In genomic region chr15:62895905-62896316, GRCh38 we compare ENCODE assay signal across 11 cellular contexts.
A peak's percentile ranks its signal among the peaks of the same experiment; 100 is the strongest.
DNase-seq lines count a peak whose midpoint lies in the region; ATAC-seq and TF ChIP-seq lines count a peak whose summit lies in the region.
"Had no signal": no experiment of that assay in that cellular context is flagged by ENCODE, and none has a peak within 500 bp of the region (broad histone marks: within the 10 kb centered on the region; RNA-seq: fewer than 3 reads in every experiment).

No MANE protein-coding gene starts in this region.

- WGBS in transverse colon (ENCODE audit: low coverage in 1 of 2), 2 donors: 57 to 82% methylated on average over 1 of the region's 1 CpG

- no peak overlapping the region for H3K4me3 ChIP-seq in breast epithelium
- no peak overlapping the region for H3K4me3 ChIP-seq in transverse colon
- no peak overlapping the region for H3K4me3 ChIP-seq in lower lobe of right lung
- H3K4me3 ChIP-seq: upper lobe of left lung had no signal

- no peak for ATAC-seq in lower lobe of right lung

- H3K27ac ChIP-seq in breast epithelium (peak overlapping the region; percentile 97 to 98), transverse colon (peak overlapping the region; percentile 75 to 87 (median 84)), lower lobe of right lung (no peak overlapping the region)
- H3K27ac ChIP-seq: 22Rv1 had no signal

- TF ChIP-seq CTCF in breast epithelium (IDR thresholded peaks at IDR 0.05) (no peak), transverse colon (IDR thresholded peaks at IDR 0.05) (no peak), lower lobe of right lung (IDR thresholded peaks at IDR 0.05) (no peak)

- in situ Hi-C loops in transverse colon (cut with MboI; ENCODE audit: low pct_ligation_motif_present in 1 of 4, low pct_unique_long_range_greater_than_20kb in 1 of 4, low sequenced_read_pairs in 3 of 4): loop anchor here in 1 of 4 donors (25.0 kb wide), 1 partner anchor 141 kb away; the partner anchor contains the start of gene TPM1

- H3K36me3 ChIP-seq in breast epithelium (no peaks in the 10 kb centered on the region), transverse colon (no peaks in the 10 kb centered on the region), lower lobe of right lung (no peaks in the 10 kb centered on the region)
- H3K36me3 ChIP-seq: upper lobe of left lung had no signal

- no peaks in the 10 kb centered on the region for H3K9me3 ChIP-seq in breast epithelium
- H3K9me3 ChIP-seq in transverse colon: no peaks in the 10 kb centered on the region
- no peaks in the 10 kb centered on the region for H3K9me3 ChIP-seq in lower lobe of right lung
- H3K9me3 ChIP-seq: upper lobe of left lung had no signal

- DNase-seq in DMS53 (lab: John Stamatoyannopoulos, UW) (peak; percentile 16), DMS53 treated with DMSO at 0.1 percent for 48 hours (lab: John Stamatoyannopoulos, UW; ENCODE audit: unreplicated experiment) (no peak), breast epithelium (ENCODE audit: low spot score in 2 of 2) (no peak), kidney tubule cell (ENCODE audit: low spot score) (peak; percentile 99), transverse colon (no peak), foreskin melanocyte (no peak), lower lobe of right lung (no peak), NCI-H524 (lab: John Stamatoyannopoulos, UW) (no peak)
- DNase-seq: activated CD8-positive, alpha-beta memory T cell treated with anti-CD3 and anti-CD28 coated beads for 24 hours; upper lobe of left lung had no signal

- TF ChIP-seq POLR2A in breast epithelium (IDR thresholded peaks at IDR 0.05) (no peak), transverse colon (IDR thresholded peaks at IDR 0.05) (no peak)

- H3K4me1 ChIP-seq in breast epithelium (peaks cover 4 to 22% of the 10 kb centered on the region in 2 donors), transverse colon (peaks cover 27 to 41% (median 34%) of the 10 kb centered on the region in 4 donors), lower lobe of right lung (peaks cover 14% of the 10 kb centered on the region)

- no peak for TF ChIP-seq EP300 in transverse colon (IDR thresholded peaks at IDR 0.05; ENCODE audit: low read depth)

- H3K27me3 ChIP-seq in breast epithelium (no peaks in the 10 kb centered on the region), transverse colon (no peaks in the 10 kb centered on the region), lower lobe of right lung (ENCODE audit: low read depth) (no peaks in the 10 kb centered on the region)
- H3K27me3 ChIP-seq: upper lobe of left lung had no signal

- intact Hi-C loops in breast epithelium (cut with DNase I; ENCODE audit: low total_unique reads) (loop anchor here (5.0 kb wide), 1 partner anchor 46 kb away; no protein-coding TSS in a partner anchor), transverse colon (cut with DNase I; ENCODE audit: low total_unique reads) (loop anchor here (5.0 kb wide), 1 partner anchor 146 kb away; the partner anchor contains the start of gene TPM1), lower lobe of right lung (cut with DNase I) (no loop called here)

Comparison
In these comparisons a context has a peak if more than half of its experiments do, and no peak if none do; other contexts are left out.
1. DNase-seq: peak in DMS53 (single experiment) and kidney tubule cell (single experiment); none in DMS53 treated with DMSO at 0.1 percent for 48 hours (single experiment), breast epithelium (0 of 2), transverse colon (single experiment), foreskin melanocyte (single experiment), lower lobe of right lung (single experiment) and NCI-H524 (0 of 2).